In genomic region chr7:5523052-5523711, GRCh38 we compare ENCODE assay signal across 9 cellular contexts. TPM values are rescaled to one million over a fixed set of nuclear protein-coding genes. Genes with fewer than 3 reads are reported as not detected.
DNase-seq lines count a peak whose midpoint lies in the region; ATAC-seq and TF ChIP-seq lines count a peak whose summit lies in the region.
"Had no signal": no experiment of that assay in that cellular context is flagged by ENCODE, and none has a peak within 500 bp of the region (broad histone marks: within the 10 kb centered on the region; RNA-seq: fewer than 3 reads in every experiment).

No MANE protein-coding gene starts in this region.

- peaks cover 2% of the 10 kb centered on the region for H3K27me3 Mint-ChIP-seq in activated CD4-positive, alpha-beta T cell treated with anti-CD3 and anti-CD28 coated beads, Interleukin-2, amount 10 ng/mL, durations not matched to agents 24 days and 14 days

- TF ChIP-seq CTCF in gastroesophageal sphincter (IDR thresholded peaks at IDR 0.05), result no peak

- DNase-seq in A172 (ENCODE audit: low spot score), result peak; percentile 74
- DNase-seq in activated CD4-positive, alpha-beta T cell treated with anti-CD3 and anti-CD28 coated beads, Interleukin-2, amount 10 ng/mL, durations not matched to agents 24 days and 14 days, result peak; percentile 72
- no peak for DNase-seq in CD1c-positive myeloid dendritic cell (ENCODE audit: extremely low spot score)
- no peak for DNase-seq in NCI-H1694 (lab: John Stamatoyannopoulos, UW)
- DNase-seq in NCI-H1048 (lab: John Stamatoyannopoulos, UW), result no peak
- DNase-seq: NCI-H524 had no signal

- TF ChIP-seq EP300 in gastroesophageal sphincter (IDR thresholded peaks at IDR 0.05), result no peak

- peaks cover 0 to 21% (median 3%) of the 10 kb centered on the region in 3 donors for H3K4me1 ChIP-seq in gastroesophageal sphincter

- peaks cover 17% of the 10 kb centered on the region for H3K4me1 Mint-ChIP-seq in activated CD4-positive, alpha-beta T cell treated with anti-CD3 and anti-CD28 coated beads, Interleukin-2, amount 10 ng/mL, durations not matched to agents 24 days and 14 days

- in situ Hi-C loops in GM18951 (cut with MboI; ENCODE audit: low sequenced_read_pairs, unreplicated experiment), result no loop called here

- TF ChIP-seq POLR2A in GM18951 (IDR thresholded peaks at IDR 0.05; ENCODE audit: extremely low read depth, insufficient read depth, insufficient read length) (peak; percentile 33), gastroesophageal sphincter (IDR thresholded peaks at IDR 0.05) (peak; percentile 16 to 27)

- H3K36me3 Mint-ChIP-seq in activated CD4-positive, alpha-beta T cell treated with anti-CD3 and anti-CD28 coated beads, Interleukin-2, amount 10 ng/mL, durations not matched to agents 24 days and 14 days (ENCODE audit: low read depth), result peaks cover 41% of the 10 kb centered on the region

- H3K4me3 Mint-ChIP-seq in activated CD4-positive, alpha-beta T cell treated with anti-CD3 and anti-CD28 coated beads, Interleukin-2, amount 10 ng/mL, durations not matched to agents 24 days and 14 days, result no peak overlapping the region

- no peaks in the 10 kb centered on the region for H3K9me3 ChIP-seq in gastroesophageal sphincter

- whole genome bisulfite sequencing in gastroesophageal sphincter (ENCODE audit: low coverage in 1 of 2), 2 donors, result 53% methylated on average over 2 of the region's 10 CpGs; no CpG with 5 or more reads in 1 of the 2 donors

- intact Hi-C loops in activated CD4-positive, alpha-beta T cell treated with anti-CD3 and anti-CD28 coated beads, Interleukin-2, amount 10 ng/mL, durations not matched to agents 24 days and 14 days (cut with micrococcal nuclease), result no loop called here

- no peak overlapping the region for H3K4me3 ChIP-seq in gastroesophageal sphincter

- ATAC-seq in gastroesophageal sphincter, result peak; percentile 13
- no peak for ATAC-seq in GM18861 (IDR thresholded peaks at IDR 0.05; ENCODE audit: unreplicated experiment)

- H3K27me3 ChIP-seq in gastroesophageal sphincter, result no peaks in the 10 kb centered on the region

- no peak overlapping the region for H3K27ac Mint-ChIP-seq in activated CD4-positive, alpha-beta T cell treated with anti-CD3 and anti-CD28 coated beads, Interleukin-2, amount 10 ng/mL, durations not matched to agents 24 days and 14 days

- peak overlapping the region in 3 of 4 donors; percentile 12 to 22 (median 13) for H3K27ac ChIP-seq in gastroesophageal sphincter

- no peaks in the 10 kb centered on the region for H3K9me3 Mint-ChIP-seq in activated CD4-positive, alpha-beta T cell treated with anti-CD3 and anti-CD28 coated beads, Interleukin-2, amount 10 ng/mL, durations not matched to agents 24 days and 14 days

- H3K36me3 ChIP-seq in gastroesophageal sphincter, result peaks cover 6 to 28% of the 10 kb centered on the region in 2 donors

RNA-seq across cellular contexts. Expression of gene ACTB, which starts 7.2 kb away (rescaled TPM):
- total RNA-seq in A172 (2014; rRNA removed; shearing (Covaris generic)), result 4,174 and 4,857 TPM in 2 replicates
- 7,275 and 7,450 TPM in 2 replicates for total RNA-seq in activated CD4-positive, alpha-beta T cell treated with anti-CD3 and anti-CD28 coated beads, Interleukin-2, amount 10 ng/mL, durations not matched to agents 24 days and 14 days
- total RNA-seq in gastroesophageal sphincter, result over 10,000 TPM in 1 of 4 donors, 1,000 to 10,000 TPM in 3; 4,936 to 13,281 (median 6,781) TPM

RNA-seq across cellular contexts. Expression of gene FBXL18, which starts 9.6 kb away (rescaled TPM):
- total RNA-seq in A172 (2014; rRNA removed; shearing (Covaris generic)), result 7.9 and 8.0 TPM in 2 replicates
- total RNA-seq in activated CD4-positive, alpha-beta T cell treated with anti-CD3 and anti-CD28 coated beads, Interleukin-2, amount 10 ng/mL, durations not matched to agents 24 days and 14 days, result 15.7 and 16.3 TPM in 2 replicates
- 10 to 100 TPM in 1 of 4 donors, 1 to 10 TPM in 3; 5.8 to 11.8 (median 8.2) TPM for total RNA-seq in gastroesophageal sphincter

Comparison
In these comparisons a context has a peak if more than half of its experiments do, and no peak if none do; other contexts are left out.
1. DNase-seq: peak in A172 (single experiment) and activated CD4-positive, alpha-beta T cell treated with anti-CD3 and anti-CD28 coated beads, Interleukin-2, amount 10 ng/mL, durations not matched to agents 24 days and 14 days (single experiment); none in CD1c-positive myeloid dendritic cell (single experiment), NCI-H1694 (single experiment) and NCI-H1048 (single experiment).